In the genomic region with DNA sequence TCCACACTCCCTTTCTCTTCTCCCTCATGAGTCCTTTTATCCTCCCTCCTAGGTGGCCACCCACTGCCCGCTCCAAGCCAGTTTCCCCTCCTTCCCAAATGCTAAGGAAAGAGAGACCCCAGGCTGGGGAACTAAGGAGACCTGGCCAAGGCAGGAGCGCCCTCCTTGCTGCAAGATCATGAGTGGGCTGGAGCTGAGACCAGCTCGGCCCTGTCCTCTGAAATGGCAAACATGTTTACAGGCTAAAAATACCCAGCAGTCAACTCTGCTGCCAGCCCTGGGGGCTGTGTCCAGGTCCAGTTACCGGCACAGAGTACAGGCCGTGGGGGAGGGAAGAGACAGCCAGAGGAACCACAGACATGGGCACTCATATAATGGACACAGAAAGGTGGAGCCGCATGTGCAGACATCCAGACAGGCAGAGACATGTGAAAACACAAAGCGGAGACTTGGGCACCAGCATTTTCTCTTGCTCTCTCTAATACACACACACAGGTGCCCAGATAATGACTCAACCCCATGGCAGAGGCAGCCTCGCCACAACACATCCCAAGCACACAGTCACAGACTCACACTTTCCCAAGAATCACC, we compare ENCODE assay signal across 7 cellular contexts. TPM values are rescaled to one million over a fixed set of nuclear protein-coding genes. Genes with fewer than 3 reads are reported as not detected.
A peak's percentile ranks its signal among the peaks of the same experiment; 100 is the strongest.
DNase-seq lines count a peak whose midpoint lies in the region; ATAC-seq, FAIRE-seq and TF ChIP-seq lines count a peak whose summit lies in the region.

No MANE protein-coding gene starts in this region.

- TF ChIP-seq CTCF in IMR-90 (conservative IDR thresholded peaks at IDR 0.05; ENCODE audit: low read depth, low read length) (no peak), astrocyte of the spinal cord (IDR thresholded peaks at IDR 0.05; ENCODE audit: low read depth, low read length) (no peak), keratinocyte (optimal IDR thresholded peaks at IDR 0.05 in 1 of 3, IDR thresholded peaks at IDR 0.05 in 1 of 3, conservative IDR thresholded peaks at IDR 0.05 in 1 of 3; ENCODE audit: extremely low read depth in 1 of 3, insufficient read depth in 2 of 3, low read length in 3 of 3) (no peak)

- H2BK15ac ChIP-seq in IMR-90 (ENCODE audit: low read depth, low read length), result peak overlapping the region; percentile 9; the same call in 1 of the 3 replicates

- POLR2A ChIA-PET in IMR-90 (lab: Charles Lee; ENCODE audit: unreplicated experiment), result interaction anchor here (1.1 kb wide), 1 partner anchor 13 kb away, joined by 8 read pairs; no protein-coding TSS in a partner anchor

- H3K4me3 Mint-ChIP-seq in stimulated activated naive CD8-positive, alpha-beta T cell treated with anti-CD3 and anti-CD28 coated beads, Interleukin-15, amount 100 ng/mL, for 72 hours, result peak overlapping the region; percentile 63 to 75

- H3K4me3 ChIP-seq in IMR-90 (ENCODE audit: insufficient read depth, low read depth, low read length), result peak overlapping the region; percentile 85
- peak overlapping the region; percentile 91 for H3K4me3 ChIP-seq in astrocyte of the spinal cord (ENCODE audit: low read depth, low read length)
- peak overlapping the region; percentile 76 to 100 (median 89) for H3K4me3 ChIP-seq in keratinocyte (ENCODE audit: control insufficient read depth in 2 of 3, extremely low read depth in 1 of 3, insufficient read depth in 2 of 3, low read depth in 1 of 3, low read length in 3 of 3)

- peak overlapping the region; percentile 5 for H3K14ac ChIP-seq in IMR-90 (replicated peaks; ENCODE audit: low read depth, low read length)

- H3K9me3 ChIP-seq in IMR-90 (ENCODE audit: control insufficient read depth, insufficient read depth, low read length) (no peaks in the 10 kb centered on the region), keratinocyte (ENCODE audit: control insufficient read depth, low read depth, low read length) (no peaks in the 10 kb centered on the region)

- dilution Hi-C loops in IMR-90 (cut with HindIII; ENCODE audit: low sequenced_read_pairs, unreplicated experiment) (no loop called here), keratinocyte (cut with MboI; ENCODE audit: extremely low pct_ligation_motif_present, low sequenced_read_pairs) (no loop called here)

- in situ Hi-C loops in IMR-90 (cut with MboI; ENCODE audit: low sequenced_read_pairs) (no loop called here), astrocyte of the spinal cord (cut with HindIII; ENCODE audit: low sequenced_read_pairs) (no loop called here)

- peaks cover 38% of the 10 kb centered on the region for H3K79me2 ChIP-seq in keratinocyte (ENCODE audit: control insufficient read depth, insufficient read depth, low read length)

- FAIRE-seq in keratinocyte (lab: Jason Lieb, UNC), result peak; percentile 90

- ATAC-seq in IMR-90 (ENCODE audit: low read depth) (no peak), GM19324 (IDR thresholded peaks at IDR 0.05; ENCODE audit: low FRiP score, unreplicated experiment) (no peak)
- ATAC-seq in stimulated activated naive CD8-positive, alpha-beta T cell treated with anti-CD3 and anti-CD28 coated beads, Interleukin-15, amount 100 ng/mL, for 72 hours, result no peak

- H3K4me1 Mint-ChIP-seq in stimulated activated naive CD8-positive, alpha-beta T cell treated with anti-CD3 and anti-CD28 coated beads, Interleukin-15, amount 100 ng/mL, for 72 hours, result peaks cover 85% of the 10 kb centered on the region

- TF ChIP-seq POLR2A in IMR-90 (IDR thresholded peaks at IDR 0.05; ENCODE audit: low read depth, low read length), result no peak

- H3K27me3 Mint-ChIP-seq in stimulated activated naive CD8-positive, alpha-beta T cell treated with anti-CD3 and anti-CD28 coated beads, Interleukin-15, amount 100 ng/mL, for 72 hours, result peaks cover 20% of the 10 kb centered on the region

- H2AFZ ChIP-seq in IMR-90 (replicated peaks; ENCODE audit: low read length, poor library complexity) (peak overlapping the region; percentile 85), keratinocyte (ENCODE audit: control insufficient read depth, low read length) (no peak overlapping the region)

- no peak overlapping the region for H3K27ac Mint-ChIP-seq in stimulated activated naive CD8-positive, alpha-beta T cell treated with anti-CD3 and anti-CD28 coated beads, Interleukin-15, amount 100 ng/mL, for 72 hours

- H3K4me2 ChIP-seq in IMR-90 (ENCODE audit: low read depth, low read length) (peak overlapping the region; percentile 95), keratinocyte (ENCODE audit: control insufficient read depth, extremely low read depth, insufficient read depth, low read depth, low read length) (peak overlapping the region; percentile 89)

- peak overlapping the region; percentile 23 for H2BK20ac ChIP-seq in IMR-90 (ENCODE audit: low read depth, low read length)

- H3K27me3 ChIP-seq in IMR-90 (ENCODE audit: control insufficient read depth, insufficient read depth, low read length), result no peaks in the 10 kb centered on the region
- H3K27me3 ChIP-seq in keratinocyte (ENCODE audit: control insufficient read depth, extremely low read depth, insufficient read depth, low read length), result no peaks in the 10 kb centered on the region

- no TSS peak for BruUV-seq in IMR-90 (replicated peaks; lab: Mats Ljungman, UMichigan)

- H3K56ac ChIP-seq in IMR-90 (ENCODE audit: extremely low read depth, insufficient read depth, low read length), result peak overlapping the region; percentile 19; the same call in 1 of the 2 replicates

- H3K4me1 ChIP-seq in IMR-90 (ENCODE audit: control insufficient read depth, insufficient read depth, low read length) (peaks cover 15% of the 10 kb centered on the region), keratinocyte (ENCODE audit: control insufficient read depth, extremely low read depth, insufficient read depth, low read length) (peaks cover 44% of the 10 kb centered on the region)

- H3K23ac ChIP-seq in IMR-90 (ENCODE audit: low read depth, low read length), result peak overlapping the region; percentile 76

- H3K36me3 ChIP-seq in IMR-90 (ENCODE audit: control insufficient read depth, insufficient read depth, low read length) (peaks cover 7% of the 10 kb centered on the region), keratinocyte (ENCODE audit: control insufficient read depth in 2 of 2, extremely low read depth in 1 of 2, insufficient read depth in 2 of 2, low read length in 2 of 2) (peaks cover 6 to 14% of the 10 kb centered on the region in 2 experiments)

- no peaks in the 10 kb centered on the region for H3K9me3 Mint-ChIP-seq in stimulated activated naive CD8-positive, alpha-beta T cell treated with anti-CD3 and anti-CD28 coated beads, Interleukin-15, amount 100 ng/mL, for 72 hours

- H4K20me1 ChIP-seq in IMR-90 (ENCODE audit: insufficient read depth, low read length) (peaks cover 28% of the 10 kb centered on the region), keratinocyte (ENCODE audit: control insufficient read depth, extremely low read depth, insufficient read depth, low read length) (peaks cover 6% of the 10 kb centered on the region)

- CTCF ChIA-PET in IMR-90 (lab: Yijun Ruan, JAX), result interaction anchor here (0.9 kb wide), 1 partner anchor 13 kb away, joined by 3 read pairs; no protein-coding TSS in a partner anchor

- intact Hi-C loops in IMR-90 (cut with micrococcal nuclease), result no loop called here

- H3K18ac ChIP-seq in IMR-90 (ENCODE audit: low read depth, low read length), result peak overlapping the region; percentile 31

- WGBS in IMR-90 (ENCODE audit: extremely low coverage in 2 of 2, insufficient read length in 1 of 2), 2 experiments, result 83% methylated on average over 1 of the region's 8 CpGs; no CpG with 5 or more reads in 1 of the 2 experiments

- H2BK5ac ChIP-seq in IMR-90 (ENCODE audit: low read depth, low read length, poor library complexity, severe bottlenecking), result peak overlapping the region; percentile 67

- H2AK9ac ChIP-seq in IMR-90 (replicated peaks; ENCODE audit: low read depth, low read length, poor library complexity), result peak overlapping the region; percentile 97

- H2BK120ac ChIP-seq in IMR-90 (ENCODE audit: low read depth, low read length), result peak overlapping the region; percentile 79

- H3K79me1 ChIP-seq in IMR-90 (ENCODE audit: low read depth in 1 of 2, low read length in 2 of 2), result peaks cover 3 to 47% of the 10 kb centered on the region in 2 experiments; a peak in 2 of 4 replicates

- peak overlapping the region; percentile 78 for H4K91ac ChIP-seq in IMR-90 (ENCODE audit: insufficient read depth, low read depth, low read length)

- H3K4ac ChIP-seq in IMR-90 (ENCODE audit: low read depth, low read length), result peak overlapping the region; percentile 97

- TF ChIP-seq RAD21 in IMR-90 (IDR thresholded peaks at IDR 0.05; ENCODE audit: low read length), result no peak

- H3K9me1 ChIP-seq in IMR-90 (ENCODE audit: insufficient read depth, low read length), result peaks cover 8% of the 10 kb centered on the region
- H3K9me1 ChIP-seq in keratinocyte (ENCODE audit: control insufficient read depth, extremely low read depth, insufficient read depth, low read length), result no peaks in the 10 kb centered on the region

- peak overlapping the region; percentile 48 for H2AK5ac ChIP-seq in IMR-90 (ENCODE audit: low read depth, low read length)

- H4K5ac ChIP-seq in IMR-90 (ENCODE audit: low read depth, low read length), result peak overlapping the region; percentile 48

- DNase-seq in IMR-90 (no peak), astrocyte of the spinal cord (ENCODE audit: low read depth, low spot score) (no peak), keratinocyte (ENCODE audit: low read depth, low spot score) (peak; percentile 98), NCI-H2107 (lab: John Stamatoyannopoulos, UW) (no peak)
- no peak for DNase-seq in stimulated activated naive CD8-positive, alpha-beta T cell treated with anti-CD3 and anti-CD28 coated beads, Interleukin-15, amount 100 ng/mL, for 72 hours
- no peak for DNase-seq in effector CD4-positive, alpha-beta T cell

- H3K27ac ChIP-seq in IMR-90 (ENCODE audit: insufficient read depth, low read length) (peak overlapping the region; percentile 94), keratinocyte (ENCODE audit: control insufficient read depth, insufficient read depth, low read length) (peak overlapping the region; percentile 95)

- H3K9ac ChIP-seq in IMR-90 (ENCODE audit: low read depth, low read length) (peak overlapping the region; percentile 91), keratinocyte (ENCODE audit: control insufficient read depth, extremely low read depth, insufficient read depth, low read length) (peak overlapping the region; percentile 82)

- peak overlapping the region; percentile 67 to 81; a peak in 3 of 4 replicates for H4K8ac ChIP-seq in IMR-90 (ENCODE audit: low read depth in 2 of 2, low read length in 2 of 2)

RNA-seq across cellular contexts. Expression of gene AHNAK, which starts 1.2 kb away (rescaled TPM):
- total RNA-seq in IMR-90 (2012; rRNA removed), result 695 and 735 TPM in 2 replicates
- polyA plus RNA-seq in IMR-90 (2012; rRNA removed) (80.7 and 95.1 TPM in 2 replicates), keratinocyte (195 to 220 TPM (median 207 TPM) in 3 replicates)
- polyA plus RNA-seq in IMR-90 (2012; cell fraction: cytosol; rRNA removed), result 22.8 and 36.6 TPM in 2 replicates
- 45.0 and 186 TPM in 2 replicates for polyA plus RNA-seq in IMR-90 (2012; cell fraction: nucleus; rRNA removed; ENCODE audit: low replicate concordance)
- 177 TPM for polyA plus RNA-seq in keratinocyte (2011; ENCODE audit: low read depth)
- 69.0 and 81.5 TPM in 2 replicates for polyA plus RNA-seq in keratinocyte (2011; cell fraction: cytosol; rRNA removed)
- 933 and 1,273 TPM in 2 replicates for polyA plus RNA-seq in keratinocyte (2011; cell fraction: nucleus; rRNA removed)
- polyA plus RNA-seq in keratinocyte (2012; ENCODE audit: low replicate concordance), result 296 and 367 TPM in 2 replicates
- polyA minus RNA-seq in keratinocyte, result 503 to 1,127 TPM (median 686 TPM) in 3 replicates
- 209 TPM for polyA minus RNA-seq in keratinocyte (2011; cell fraction: cytosol; rRNA and poly(A)+ RNA removed)
- 2,164 and 3,990 TPM in 2 replicates for polyA minus RNA-seq in keratinocyte (2011; cell fraction: nucleus; rRNA and poly(A)+ RNA removed)

RNA-seq across cellular contexts. Expression of gene EEF1G, which starts 25.9 kb away (rescaled TPM):
- total RNA-seq in IMR-90 (2012; rRNA removed), result 1,598 and 1,857 TPM in 2 replicates
- 1,684 and 1,697 TPM in 2 replicates for polyA plus RNA-seq in IMR-90 (2012; rRNA removed)
- polyA plus RNA-seq in IMR-90 (2012; cell fraction: cytosol; rRNA removed), result 1,447 and 1,704 TPM in 2 replicates
- polyA plus RNA-seq in IMR-90 (2012; cell fraction: nucleus; rRNA removed; ENCODE audit: low replicate concordance), result 506 and 710 TPM in 2 replicates
- 1,553 to 1,943 TPM (median 1,735 TPM) in 3 replicates for polyA plus RNA-seq in keratinocyte
- polyA plus RNA-seq in keratinocyte (2011; ENCODE audit: low read depth), result 533 TPM
- polyA plus RNA-seq in keratinocyte (2011; cell fraction: cytosol; rRNA removed), result 1,489 and 2,026 TPM in 2 replicates
- polyA plus RNA-seq in keratinocyte (2011; cell fraction: nucleus; rRNA removed), result 533 and 561 TPM in 2 replicates
- polyA plus RNA-seq in keratinocyte (2012; ENCODE audit: low replicate concordance), result 1,577 and 1,717 TPM in 2 replicates
- polyA minus RNA-seq in keratinocyte, result 1,076 to 1,632 TPM (median 1,456 TPM) in 3 replicates
- polyA minus RNA-seq in keratinocyte (2011; cell fraction: cytosol; rRNA and poly(A)+ RNA removed), result 1,594 TPM
- polyA minus RNA-seq in keratinocyte (2011; cell fraction: nucleus; rRNA and poly(A)+ RNA removed), result 251 and 310 TPM in 2 replicates

RNA-seq across cellular contexts. Expression of gene TUT1, which starts 43.5 kb away (rescaled TPM):
- total RNA-seq in IMR-90 (2012; rRNA removed), result 3.3 and 4.3 TPM in 2 replicates
- polyA plus RNA-seq in IMR-90 (2012; rRNA removed) (10.1 TPM in 2 replicates), keratinocyte (10.1 to 12.3 TPM (median 10.5 TPM) in 3 replicates)
- 8.4 and 9.3 TPM in 2 replicates for polyA plus RNA-seq in IMR-90 (2012; cell fraction: cytosol; rRNA removed)
- 42.6 and 48.7 TPM in 2 replicates for polyA plus RNA-seq in IMR-90 (2012; cell fraction: nucleus; rRNA removed; ENCODE audit: low replicate concordance)
- polyA plus RNA-seq in keratinocyte (2011; ENCODE audit: low read depth), result 4.3 TPM
- polyA plus RNA-seq in keratinocyte (2011; cell fraction: cytosol; rRNA removed), result 4.7 and 7.8 TPM in 2 replicates
- 31.6 and 35.4 TPM in 2 replicates for polyA plus RNA-seq in keratinocyte (2011; cell fraction: nucleus; rRNA removed)
- 10.6 and 11.7 TPM in 2 replicates for polyA plus RNA-seq in keratinocyte (2012; ENCODE audit: low replicate concordance)
- 5.7 to 10.8 TPM (median 9.4 TPM) in 3 replicates for polyA minus RNA-seq in keratinocyte
- 7.5 TPM for polyA minus RNA-seq in keratinocyte (2011; cell fraction: cytosol; rRNA and poly(A)+ RNA removed)
- polyA minus RNA-seq in keratinocyte (2011; cell fraction: nucleus; rRNA and poly(A)+ RNA removed), result 9.0 and 14.4 TPM in 2 replicates

RNA-seq across cellular contexts. Expression of gene MTA2, which starts 53.9 kb away (rescaled TPM):
- 126 and 136 TPM in 2 replicates for total RNA-seq in IMR-90 (2012; rRNA removed)
- polyA plus RNA-seq in IMR-90 (2012; rRNA removed) (28.0 and 34.8 TPM in 2 replicates), keratinocyte (29.4 to 44.3 TPM (median 39.7 TPM) in 3 replicates)
- polyA plus RNA-seq in IMR-90 (2012; cell fraction: cytosol; rRNA removed), result 14.4 and 18.0 TPM in 2 replicates
- polyA plus RNA-seq in IMR-90 (2012; cell fraction: nucleus; rRNA removed; ENCODE audit: low replicate concordance), result 35.6 and 60.7 TPM in 2 replicates
- 36.0 TPM for polyA plus RNA-seq in keratinocyte (2011; ENCODE audit: low read depth)
- 25.2 and 30.6 TPM in 2 replicates for polyA plus RNA-seq in keratinocyte (2011; cell fraction: cytosol; rRNA removed)
- polyA plus RNA-seq in keratinocyte (2011; cell fraction: nucleus; rRNA removed), result 65.7 and 66.8 TPM in 2 replicates
- 49.0 and 96.6 TPM in 2 replicates for polyA plus RNA-seq in keratinocyte (2012; ENCODE audit: low replicate concordance)
- 56.3 to 107 TPM (median 107 TPM) in 3 replicates for polyA minus RNA-seq in keratinocyte
- polyA minus RNA-seq in keratinocyte (2011; cell fraction: cytosol; rRNA and poly(A)+ RNA removed), result 43.5 TPM
- 43.9 and 54.5 TPM in 2 replicates for polyA minus RNA-seq in keratinocyte (2011; cell fraction: nucleus; rRNA and poly(A)+ RNA removed)
